14 cellular contexts compared by ENCODE assay signal in the genomic region with DNA sequence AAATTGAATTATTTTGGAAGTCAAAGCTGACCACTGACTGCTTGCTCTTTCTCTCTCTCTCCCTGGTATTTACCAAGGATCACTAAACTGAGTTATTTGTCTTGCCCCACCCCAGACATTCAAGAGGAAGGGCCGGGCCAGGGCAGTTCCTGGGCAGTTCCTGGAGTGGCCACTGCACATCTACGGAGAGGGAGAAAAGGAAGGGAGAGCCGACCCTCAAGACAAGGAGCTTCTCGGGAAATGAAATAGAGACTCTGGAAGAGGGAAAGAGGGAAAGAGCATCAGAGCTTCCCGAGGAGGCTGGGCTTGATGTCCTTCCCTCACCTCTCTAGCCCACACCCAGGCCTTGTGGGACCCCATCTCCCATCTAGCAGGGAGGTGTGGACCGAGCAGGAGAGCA.
"Had no signal": no experiment of that assay in that cellular context is flagged by ENCODE, and none has a peak within 500 bp of the region (broad histone marks: within the 10 kb centered on the region; RNA-seq: fewer than 3 reads in every experiment).

No MANE protein-coding gene starts in this region.

- H3K27ac ChIP-seq: brain microvascular endothelial cell, psoas muscle, suprapubic skin had no signal

- H3K9me3 ChIP-seq: psoas muscle, suprapubic skin had no signal

- H3K4me3 ChIP-seq: psoas muscle, suprapubic skin had no signal

- H3K27me3 Mint-ChIP-seq: activated naive CD8-positive, alpha-beta T cell treated with anti-CD3 and anti-CD28 coated beads for 36 hours had no signal

- H3K36me3 ChIP-seq: brain microvascular endothelial cell, suprapubic skin had no signal

- ATAC-seq: activated T-cell treated with anti-CD3 and anti-CD28 coated beads, Interleukin-2, amount 50 U/mL, for 4 hours; naive thymus-derived CD4-positive, alpha-beta T cell; stimulated activated naive CD8-positive, alpha-beta T cell treated with anti-CD3 and anti-CD28 coated beads, Interleukin-15, Interleukin-2, amounts not matched to agents 100 U/mL and 50 U/mL, for 24 hours had no signal

- H3K4me1 ChIP-seq: psoas muscle had no signal

- H3K36me3 Mint-ChIP-seq: activated naive CD8-positive, alpha-beta T cell treated with anti-CD3 and anti-CD28 coated beads for 36 hours; naive thymus-derived CD4-positive, alpha-beta T cell had no signal

- H3K4me3 Mint-ChIP-seq: activated CD4-positive, alpha-beta T cell treated with anti-CD3 and anti-CD28 coated beads, Interleukin-2, amount 10 ng/mL, durations not matched to agents 7 days and 5 days; activated naive CD8-positive, alpha-beta T cell treated with anti-CD3 and anti-CD28 coated beads for 36 hours; activated T-cell treated with anti-CD3 and anti-CD28 coated beads, Interleukin-2, amount 50 U/mL, for 4 hours; naive thymus-derived CD4-positive, alpha-beta T cell had no signal

- H3K9me3 Mint-ChIP-seq: activated CD4-positive, alpha-beta T cell treated with anti-CD3 and anti-CD28 coated beads, Interleukin-2, amount 10 ng/mL, durations not matched to agents 7 days and 5 days; activated naive CD8-positive, alpha-beta T cell treated with anti-CD3 and anti-CD28 coated beads for 36 hours; activated T-cell treated with anti-CD3 and anti-CD28 coated beads, Interleukin-2, amount 50 U/mL, for 4 hours; naive thymus-derived CD4-positive, alpha-beta T cell had no signal

- DNase-seq: activated CD4-positive, alpha-beta T cell treated with anti-CD3 and anti-CD28 coated beads, Interleukin-2, amount 10 ng/mL, durations not matched to agents 7 days and 5 days; activated CD4-positive, CD25-positive, alpha-beta regulatory T cell; activated gamma-delta T cell; activated naive CD8-positive, alpha-beta T cell treated with anti-CD3 and anti-CD28 coated beads for 36 hours; activated T-cell treated with anti-CD3 and anti-CD28 coated beads, Interleukin-2, amount 50 U/mL, for 4 hours; brain microvascular endothelial cell; cerebellar nuclear complex; left cardiac atrium; naive thymus-derived CD4-positive, alpha-beta T cell; nucleus accumbens; psoas muscle; stimulated activated CD4-positive, alpha-beta T cell treated with anti-CD3 and anti-CD28 coated beads, Interleukin-2, amount 100 ng/mL, for 48 hours; stimulated activated naive CD8-positive, alpha-beta T cell treated with anti-CD3 and anti-CD28 coated beads, Interleukin-15, Interleukin-2, amounts not matched to agents 100 U/mL and 50 U/mL, for 24 hours had no signal

- H3K27me3 ChIP-seq: brain microvascular endothelial cell, suprapubic skin had no signal

- H3K27ac Mint-ChIP-seq: activated CD4-positive, alpha-beta T cell treated with anti-CD3 and anti-CD28 coated beads, Interleukin-2, amount 10 ng/mL, durations not matched to agents 7 days and 5 days; activated naive CD8-positive, alpha-beta T cell treated with anti-CD3 and anti-CD28 coated beads for 36 hours had no signal

- H3K4me1 Mint-ChIP-seq: activated CD4-positive, alpha-beta T cell treated with anti-CD3 and anti-CD28 coated beads, Interleukin-2, amount 10 ng/mL, durations not matched to agents 7 days and 5 days; activated naive CD8-positive, alpha-beta T cell treated with anti-CD3 and anti-CD28 coated beads for 36 hours; naive thymus-derived CD4-positive, alpha-beta T cell had no signal
